24 cellular contexts compared by ENCODE assay signal in the genomic region with DNA sequence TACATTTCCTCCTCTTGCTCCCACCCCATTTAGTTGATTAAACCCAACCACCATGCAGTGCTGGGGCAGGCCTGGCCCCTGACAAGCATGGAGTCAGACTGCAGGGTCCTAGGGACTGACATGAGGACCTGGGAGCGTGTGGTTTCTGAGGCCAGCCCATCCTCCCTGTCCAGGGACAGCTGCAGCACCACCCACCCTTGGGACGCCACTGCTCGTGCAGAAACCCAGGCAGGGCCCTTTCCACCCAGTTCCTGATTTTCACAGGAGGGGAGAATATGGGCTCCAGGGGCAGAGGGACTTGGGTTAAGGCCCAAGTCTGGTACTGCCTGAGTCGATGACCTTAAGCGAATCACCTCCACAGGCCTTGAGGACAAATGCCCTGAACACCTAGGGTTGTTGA. TPM values are rescaled to one million over a fixed set of nuclear protein-coding genes. Genes with fewer than 3 reads are reported as not detected.
"Had no signal": no experiment of that assay in that cellular context is flagged by ENCODE, and none has a peak within 500 bp of the region (broad histone marks: within the 10 kb centered on the region; RNA-seq: fewer than 3 reads in every experiment).

No MANE protein-coding gene starts in this region.

- H3K4me3 ChIP-seq: gastroesophageal sphincter, heart right ventricle, lung, tibial artery had no signal

- H3K27ac Mint-ChIP-seq: activated CD4-positive, alpha-beta memory T cell treated with anti-CD3 and anti-CD28 coated beads, Interleukin-2, amount 10 ng/mL, durations not matched to agents 7 days and 5 days; activated CD8-positive, alpha-beta memory T cell treated with anti-CD3 and anti-CD28 coated beads, Interleukin-2, amount 10 ng/mL, durations not matched to agents 7 days and 5 days; activated T-helper 2 cell treated with anti-CD3 and anti-CD28 coated beads, Interferon-gamma antibody, Interleukin-2, Interleukin-4, amounts not matched to agents 10 μg/mL and 5 μg/mL and 100 μg/mL, durations not matched to agents 14 hours and 24 hours and 36 hours; mesothelial cell of epicardium; nephron; T-helper 2 cell treated with Interferon-gamma antibody and Interleukin-4, amounts not matched to agents 5 μg/mL and 100 μg/mL, for 36 hours; WTC11 had no signal

- H3K9me3 Mint-ChIP-seq: activated CD4-positive, alpha-beta memory T cell treated with anti-CD3 and anti-CD28 coated beads, Interleukin-2, amount 10 ng/mL, durations not matched to agents 7 days and 5 days; activated T-helper 2 cell treated with anti-CD3 and anti-CD28 coated beads, Interferon-gamma antibody, Interleukin-2, Interleukin-4, amounts not matched to agents 10 μg/mL and 5 μg/mL and 100 μg/mL, durations not matched to agents 14 hours and 24 hours and 36 hours; mesothelial cell of epicardium; nephron; T-helper 2 cell treated with Interferon-gamma antibody and Interleukin-4, amounts not matched to agents 5 μg/mL and 100 μg/mL, for 36 hours; WTC11 had no signal

- H3K27me3 Mint-ChIP-seq: activated CD8-positive, alpha-beta memory T cell treated with anti-CD3 and anti-CD28 coated beads, Interleukin-2, amount 10 ng/mL, durations not matched to agents 7 days and 5 days had no signal

- H3K4me1 Mint-ChIP-seq: nephron, WTC11 had no signal

- H3K27ac ChIP-seq: brain microvascular endothelial cell, gastroesophageal sphincter, heart right ventricle, tibial artery had no signal

- H3K4me3 Mint-ChIP-seq: activated CD4-positive, alpha-beta memory T cell treated with anti-CD3 and anti-CD28 coated beads, Interleukin-2, amount 10 ng/mL, durations not matched to agents 7 days and 5 days; activated CD8-positive, alpha-beta memory T cell treated with anti-CD3 and anti-CD28 coated beads, Interleukin-2, amount 10 ng/mL, durations not matched to agents 7 days and 5 days; mesothelial cell of epicardium; nephron; T-helper 2 cell treated with Interferon-gamma antibody and Interleukin-4, amounts not matched to agents 5 μg/mL and 100 μg/mL, for 36 hours; WTC11 had no signal

- H3K27me3 ChIP-seq: brain microvascular endothelial cell, gastroesophageal sphincter, heart right ventricle, tibial artery had no signal

- DNase-seq: activated CD4-positive, alpha-beta memory T cell treated with anti-CD3 and anti-CD28 coated beads, Interleukin-2, amount 10 ng/mL, durations not matched to agents 7 days and 5 days; activated CD4-positive, alpha-beta T cell treated with anti-CD3 and anti-CD28 coated beads for 4 hours; activated CD8-positive, alpha-beta memory T cell treated with anti-CD3 and anti-CD28 coated beads, Interleukin-2, amount 10 ng/mL, durations not matched to agents 7 days and 5 days; activated naive CD4-positive, alpha-beta T cell treated with Interleukin-2 at 50 U/mL for 16 hours; aorta; brain microvascular endothelial cell; cortex of kidney; effector CD4-positive, alpha-beta T cell; heart right ventricle; left cardiac atrium; retina; stimulated activated naive CD8-positive, alpha-beta T cell treated with anti-CD3 and anti-CD28 coated beads, Interleukin-15, Interleukin-2, amounts not matched to agents 100 U/mL and 50 U/mL, for 24 hours; substantia nigra; tibial artery had no signal

- ATAC-seq: activated CD8-positive, alpha-beta memory T cell treated with anti-CD3 and anti-CD28 coated beads, Interleukin-2, amount 10 ng/mL, durations not matched to agents 7 days and 5 days; esophagus mucosa; gastroesophageal sphincter; heart right ventricle; left cardiac atrium; stimulated activated naive CD8-positive, alpha-beta T cell treated with anti-CD3 and anti-CD28 coated beads, Interleukin-15, Interleukin-2, amounts not matched to agents 100 U/mL and 50 U/mL, for 24 hours; WTC11 had no signal

- H3K36me3 Mint-ChIP-seq: activated CD8-positive, alpha-beta memory T cell treated with anti-CD3 and anti-CD28 coated beads, Interleukin-2, amount 10 ng/mL, durations not matched to agents 7 days and 5 days; mesothelial cell of epicardium; WTC11 had no signal

- H3K9me3 ChIP-seq: gastroesophageal sphincter, heart right ventricle, tibial artery had no signal

RNA-seq across cellular contexts. Expression of gene H1-8, which starts 39.8 kb away (rescaled TPM):
- total RNA-seq: activated CD4-positive, alpha-beta memory T cell treated with anti-CD3 and anti-CD28 coated beads, Interleukin-2, amount 10 ng/mL, durations not matched to agents 7 days and 5 days; activated CD8-positive, alpha-beta memory T cell treated with anti-CD3 and anti-CD28 coated beads, Interleukin-2, amount 10 ng/mL, durations not matched to agents 7 days and 5 days; activated T-helper 2 cell treated with anti-CD3 and anti-CD28 coated beads, Interferon-gamma antibody, Interleukin-2, Interleukin-4, amounts not matched to agents 10 μg/mL and 5 μg/mL and 100 μg/mL, durations not matched to agents 14 hours and 24 hours and 36 hours; aorta; esophagus mucosa; gastroesophageal sphincter; heart right ventricle; left cardiac atrium; lung; mesothelial cell of epicardium; omental fat pad; posterior vena cava; WTC11 had no signal

RNA-seq across cellular contexts. Expression of gene RHO, which starts 54.4 kb away (rescaled TPM):
- total RNA-seq: activated CD4-positive, alpha-beta memory T cell treated with anti-CD3 and anti-CD28 coated beads, Interleukin-2, amount 10 ng/mL, durations not matched to agents 7 days and 5 days; activated CD8-positive, alpha-beta memory T cell treated with anti-CD3 and anti-CD28 coated beads, Interleukin-2, amount 10 ng/mL, durations not matched to agents 7 days and 5 days; activated T-helper 2 cell treated with anti-CD3 and anti-CD28 coated beads, Interferon-gamma antibody, Interleukin-2, Interleukin-4, amounts not matched to agents 10 μg/mL and 5 μg/mL and 100 μg/mL, durations not matched to agents 14 hours and 24 hours and 36 hours; esophagus mucosa; gastroesophageal sphincter; heart right ventricle; left cardiac atrium; lung; posterior vena cava; WTC11 had no signal
